ENCODE assay signal across 10 cellular contexts in genomic region chr14:68828728-68829127, GRCh38.
"Had no signal": no experiment of that assay in that cellular context is flagged by ENCODE, and none has a peak within 500 bp of the region (broad histone marks: within the 10 kb centered on the region; RNA-seq: fewer than 3 reads in every experiment).

No MANE protein-coding gene starts in this region.

- H3K4me3 ChIP-seq: GM23338 had no signal

- H3K36me3 Mint-ChIP-seq: IgD-negative memory B cell had no signal

- H3K9ac ChIP-seq: KMS-11 had no signal

- H3K27me3 Mint-ChIP-seq: IgD-negative memory B cell had no signal

- DNase-seq: H9, HCEC 1CT, KBM-7 had no signal

- FAIRE-seq: H1, H54, HepG2 had no signal

- H2AFZ ChIP-seq: GM23338 had no signal

- H3K27ac ChIP-seq: HL-60, KMS-11 had no signal

- H3K4me2 ChIP-seq: GM23338, KMS-11 had no signal

- H3K27ac Mint-ChIP-seq: GM23338, H9, IgD-negative memory B cell had no signal

- H3K4me3 Mint-ChIP-seq: GM23338, H9, IgD-negative memory B cell had no signal

- ATAC-seq: GM23338, HepG2 had no signal
